Comparison of ENCODE assay signal across 8 cellular contexts in genomic region chr13:110713981-110714797, GRCh38. TPM values are rescaled to one million over a fixed set of nuclear protein-coding genes. Genes with fewer than 3 reads are reported as not detected.
DNase-seq lines count a peak whose midpoint lies in the region; ATAC-seq and TF ChIP-seq lines count a peak whose summit lies in the region.

No MANE protein-coding gene starts in this region.

- ATAC-seq in Panc1 (no peak), gastroesophageal sphincter (no peak), HG02623 (IDR thresholded peaks at IDR 0.05; ENCODE audit: unreplicated experiment) (no peak)

- CTCF ChIA-PET in Panc1 (lab: Charles Lee): no interaction called here

- no peak for TF ChIP-seq POLR2A in gastroesophageal sphincter (IDR thresholded peaks at IDR 0.05)

- H3K79me2 ChIP-seq in osteoblast (ENCODE audit: insufficient read depth, low read length): peaks cover 45% of the 10 kb centered on the region

- peaks cover 9% of the 10 kb centered on the region; the same call in 1 of the 2 replicates for H3K36me3 ChIP-seq in Panc1 (ENCODE audit: control insufficient read depth, insufficient read depth, low read length)
- peaks cover 0 to 3% of the 10 kb centered on the region in 2 donors for H3K36me3 ChIP-seq in gastroesophageal sphincter
- peaks cover 3% of the 10 kb centered on the region for H3K36me3 ChIP-seq in osteoblast (ENCODE audit: insufficient read depth, low read length)

- H3K27ac ChIP-seq in Panc1 (ENCODE audit: low read length): peak overlapping the region; percentile 79; the same call in 1 of the 2 replicates
- peak overlapping the region; percentile 87 to 100 (median 100) for H3K27ac ChIP-seq in gastroesophageal sphincter
- H3K27ac ChIP-seq in osteoblast (ENCODE audit: low read depth, low read length): peak overlapping the region; percentile 79
- peak overlapping the region; percentile 98 for H3K27ac ChIP-seq in temporal lobe (ENCODE audit: low read depth, low read length)

- in situ Hi-C loops in Panc1 (cut with HindIII; ENCODE audit: low pct_unique_long_range_greater_than_20kb, low sequenced_read_pairs): no loop called here

- no peak for TF ChIP-seq CTCF in Panc1 (IDR thresholded peaks at IDR 0.05)
- no peak for TF ChIP-seq CTCF in gastroesophageal sphincter (IDR thresholded peaks at IDR 0.05)
- no peak for TF ChIP-seq CTCF in osteoblast (IDR thresholded peaks at IDR 0.05; ENCODE audit: extremely low read depth, low read depth, low read length)

- POLR2A ChIA-PET in Panc1 (lab: Charles Lee): interaction anchor here (0.6 kb wide), 1 partner anchor 98 kb away, joined by 8 read pairs; no protein-coding TSS in a partner anchor

- peak overlapping the region; percentile 99 for H3K4me2 ChIP-seq in osteoblast (ENCODE audit: insufficient read depth, low read length)

- peaks cover 14% of the 10 kb centered on the region for H4K20me1 ChIP-seq in osteoblast (ENCODE audit: insufficient read depth, low read length)

- no peak for TF ChIP-seq EP300 in gastroesophageal sphincter (IDR thresholded peaks at IDR 0.05)

- H3K4me3 ChIP-seq in Panc1 (ENCODE audit: low read depth in 2 of 2, low read length in 2 of 2) (peak overlapping the region; percentile 74 to 81), gastroesophageal sphincter (peak overlapping the region; percentile 85 to 91), osteoblast (ENCODE audit: insufficient read depth, low read length) (peak overlapping the region; percentile 98)

- DNase-seq in DMS53 (lab: John Stamatoyannopoulos, UW) (peak; percentile 61), DMS53 treated with DMSO at 0.1 percent for 48 hours (lab: John Stamatoyannopoulos, UW; ENCODE audit: unreplicated experiment) (no peak), Panc1 (ENCODE audit: low read depth, low spot score) (no peak), activated gamma-delta T cell treated with Interleukin-2 at 50 U/mL for 16 hours (peak; percentile 78), osteoblast (ENCODE audit: insufficient read length, low spot score, missing footprints) (peak; percentile 86)

- H3K4me1 ChIP-seq in Panc1 (ENCODE audit: control insufficient read depth, insufficient read depth, low read length): no peaks in the 10 kb centered on the region; the same call in 1 of the 2 replicates
- peaks cover 2 to 42% (median 21%) of the 10 kb centered on the region in 3 donors for H3K4me1 ChIP-seq in gastroesophageal sphincter
- peaks cover 20% of the 10 kb centered on the region for H3K4me1 ChIP-seq in osteoblast (ENCODE audit: insufficient read depth, low read length)

- intact Hi-C loops in Panc1 (cut with micrococcal nuclease; ENCODE audit: unreplicated experiment): no loop called here

- H3K27me3 ChIP-seq in Panc1 (ENCODE audit: control insufficient read depth, insufficient read depth, low read length) (no peaks in the 10 kb centered on the region), gastroesophageal sphincter (no peaks in the 10 kb centered on the region), osteoblast (ENCODE audit: insufficient read depth, low read length) (no peaks in the 10 kb centered on the region)

- BruUV-seq in Panc1 (replicated peaks; lab: Mats Ljungman, UMichigan): no TSS peak

- 0 to 10% methylated on average over 6 of the region's 86 CpGs for WGBS in gastroesophageal sphincter (ENCODE audit: low coverage in 1 of 2), 2 donors

- peak overlapping the region; percentile 78 for H2AFZ ChIP-seq in osteoblast (ENCODE audit: low read length)

- H3K9me3 ChIP-seq in Panc1 (ENCODE audit: control insufficient read depth, insufficient read depth, low read depth, low read length) (no peaks in the 10 kb centered on the region), gastroesophageal sphincter (no peaks in the 10 kb centered on the region), osteoblast (ENCODE audit: low read depth, low read length) (no peaks in the 10 kb centered on the region)

RNA-seq across cellular contexts. Expression of gene ING1, which starts 0.7 kb away (rescaled TPM):
- total RNA-seq in Panc1 (2021; ENCODE audit: unreplicated experiment) (9.2 TPM), gastroesophageal sphincter (10 to 100 TPM; 16.2 to 29.0 (median 22.7) TPM), osteoblast (9.1 and 10.5 TPM in 2 replicates), temporal lobe (12.8 TPM)
- polyA plus RNA-seq in Panc1 (2012; ENCODE audit: insufficient read length): 13.2 TPM

RNA-seq across cellular contexts. Expression of gene CARS2, which starts 8.3 kb away (rescaled TPM):
- 31.9 TPM for total RNA-seq in Panc1 (2021; ENCODE audit: unreplicated experiment)
- 47.5 TPM for polyA plus RNA-seq in Panc1 (2012; ENCODE audit: insufficient read length)
- total RNA-seq in gastroesophageal sphincter: 10 to 100 TPM; 36.6 to 69.1 (median 53.8) TPM
- 154 and 161 TPM in 2 replicates for total RNA-seq in osteoblast
- total RNA-seq in temporal lobe: 36.1 TPM

Comparison
In these comparisons a context has a peak if more than half of its experiments do, and no peak if none do; other contexts are left out.
1. DNase-seq: peak in DMS53 (single experiment), activated gamma-delta T cell treated with Interleukin-2 at 50 U/mL for 16 hours (single experiment) and osteoblast (single experiment); none in DMS53 treated with DMSO at 0.1 percent for 48 hours (single experiment) and Panc1 (single experiment).
2. Peak in every context shown above with its lines, with median percentiles within 50 percentile points of each other: H3K27ac ChIP-seq and H3K4me3 ChIP-seq.